Comparison of ENCODE assay signal across 1 cellular context in genomic region chr10:12344375-12345110, GRCh38.
A peak's percentile ranks its signal among the peaks of the same experiment; 100 is the strongest.
TF ChIP-seq lines count a peak whose summit lies in the region.

No MANE protein-coding gene starts in this region.

TF ChIP-seq in IMR-90, 13 proteins besides CTCF, POLR2A, EP300 and RAD21:
- TF ChIP-seq ELK1 (IDR thresholded peaks at IDR 0.05; ENCODE audit: borderline replicate concordance, low read depth, low read length) (no peak), USF2 (IDR thresholded peaks at IDR 0.05; ENCODE audit: low read depth, low read length) (no peak), BHLHE40 (IDR thresholded peaks at IDR 0.05; ENCODE audit: low read depth, low read length) (no peak), MXI1 (IDR thresholded peaks at IDR 0.05; ENCODE audit: borderline replicate concordance, low read depth, low read length) (no peak), SMC3 (IDR thresholded peaks at IDR 0.05; ENCODE audit: low read depth, low read length) (no peak), CHD1 (IDR thresholded peaks at IDR 0.05; ENCODE audit: low read depth, low read length) (no peak), MAFK (IDR thresholded peaks at IDR 0.05; ENCODE audit: low read depth, low read length) (peak; percentile 43), RFX5 (IDR thresholded peaks at IDR 0.05; ENCODE audit: low read depth, low read length) (no peak)
